Comparison of ENCODE assay signal across 16 cellular contexts in the genomic region with DNA sequence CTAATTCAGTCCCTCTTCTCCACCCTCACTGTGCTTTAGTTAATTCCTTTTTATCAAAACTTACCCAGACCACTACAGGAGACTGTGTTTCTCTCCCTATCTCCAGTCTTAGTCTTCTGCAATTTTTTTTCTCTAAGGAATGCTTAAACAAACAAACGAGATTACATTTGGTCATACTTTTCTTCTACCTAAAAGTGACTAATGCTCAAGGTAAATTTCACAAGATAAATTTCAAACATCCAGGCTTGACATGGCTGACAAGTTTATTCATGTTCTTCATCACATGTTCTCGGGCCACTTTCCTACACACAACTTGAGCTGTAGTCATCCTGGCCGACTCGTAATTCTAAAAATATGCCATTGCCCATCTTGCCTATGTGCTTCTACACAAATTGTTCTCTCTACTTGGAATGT. TPM values are rescaled to one million over a fixed set of nuclear protein-coding genes. Genes with fewer than 3 reads are reported as not detected.
DNase-seq lines count a peak whose midpoint lies in the region; ATAC-seq, FAIRE-seq and TF ChIP-seq lines count a peak whose summit lies in the region.
"Had no signal": no experiment of that assay in that cellular context is flagged by ENCODE, and none has a peak within 500 bp of the region (broad histone marks: within the 10 kb centered on the region; RNA-seq: fewer than 3 reads in every experiment).

No MANE protein-coding gene starts in this region.

- in situ Hi-C loops in K562 (cut with MboI): no loop called here

- H3K4me2 ChIP-seq in K562 (ENCODE audit: insufficient read depth, low read length): no peak overlapping the region

- H3K9me3 Mint-ChIP-seq in naive thymus-derived CD8-positive, alpha-beta T cell: no peaks in the 10 kb centered on the region
- H3K9me3 Mint-ChIP-seq: activated CD8-positive, alpha-beta T cell treated with anti-CD3 and anti-CD28 coated beads for 36 hours had no signal

- FAIRE-seq in K562 (lab: Jason Lieb, UNC): no peak

- no peak overlapping the region for H3K9ac ChIP-seq in K562 (ENCODE audit: insufficient read depth in 1 of 2, low read depth in 2 of 2, low read length in 2 of 2)

- H4K20me1 ChIP-seq in K562 (replicated peaks; ENCODE audit: control insufficient read depth, insufficient read depth, low read length): no peaks in the 10 kb centered on the region

- peaks cover 0 to 16% of the 10 kb centered on the region in 2 experiments; a peak in 3 of 5 replicates for H3K4me1 ChIP-seq in K562 (replicated peaks in 1 of 2; ENCODE audit: control insufficient read depth in 2 of 2, insufficient read depth in 2 of 2, low read length in 2 of 2)
- no peaks in the 10 kb centered on the region for H3K4me1 ChIP-seq in thymus (ENCODE audit: control insufficient read depth, insufficient read depth, low read length)
- H3K4me1 ChIP-seq: HAP-1, testis had no signal

- no peak for TF ChIP-seq EP300 in K562 (IDR thresholded peaks at IDR 0.05; ENCODE audit: low read length)

- no peaks in the 10 kb centered on the region for H3K36me3 ChIP-seq in K562 (ENCODE audit: control insufficient read depth, insufficient read depth, low read length)
- H3K36me3 ChIP-seq in thymus (ENCODE audit: control insufficient read depth, insufficient read depth): no peaks in the 10 kb centered on the region
- H3K36me3 ChIP-seq: HAP-1 had no signal

- H3K4me3 ChIP-seq in K562 (no peak overlapping the region), thymus (ENCODE audit: low read length) (no peak overlapping the region)
- H3K4me3 ChIP-seq: dorsolateral prefrontal cortex, HAP-1, SK-N-MC, testis had no signal

- peak overlapping the region; percentile 68 for H2AFZ ChIP-seq in K562 (ENCODE audit: low read depth, low read length)

- ATAC-seq in K562: no peak
- no peak for ATAC-seq in naive thymus-derived CD8-positive, alpha-beta T cell
- ATAC-seq: activated CD8-positive, alpha-beta T cell treated with anti-CD3 and anti-CD28 coated beads for 36 hours had no signal

- no peak overlapping the region for H3K27ac ChIP-seq in K562 (ENCODE audit: extremely low read depth, low read depth, low read length)
- H3K27ac ChIP-seq in thymus (ENCODE audit: low read depth): peak overlapping the region; percentile 70
- H3K27ac ChIP-seq: dorsolateral prefrontal cortex, SK-N-MC, testis had no signal

- POLR2A ChIA-PET in K562 (lab: Yijun Ruan, JAX): interaction anchor here (0.6 kb wide), 1 partner anchor 10 kb away, joined by 3 read pairs; no protein-coding TSS in a partner anchor
- POLR2A ChIA-PET in naive thymus-derived CD8-positive, alpha-beta T cell (lab: Charles Lee): no interaction called here

- TF ChIP-seq POLR2A in K562 (conservative IDR thresholded peaks at IDR 0.05): no peak

- DNase-seq in HT1080 (ENCODE audit: low read depth): peak; percentile 74
- no peak for DNase-seq in K562 (ENCODE audit: extremely low read depth in 1 of 4, low spot score in 3 of 4)
- peak; percentile 72 for DNase-seq in kidney glomerular epithelial cell (lab: John Stamatoyannopoulos, UW)
- no peak for DNase-seq in NCI-H1417 treated with DMSO at 0.1 percent for 48 hours (lab: John Stamatoyannopoulos, UW)
- no peak for DNase-seq in naive thymus-derived CD8-positive, alpha-beta T cell
- no peak for DNase-seq in NOMO-1 treated with DMSO at 0.1 percent for 48 hours (lab: John Stamatoyannopoulos, UW; ENCODE audit: unreplicated experiment)
- no peak for DNase-seq in NCI-H748 (lab: John Stamatoyannopoulos, UW; ENCODE audit: unreplicated experiment)
- DNase-seq: activated CD8-positive, alpha-beta T cell treated with anti-CD3 and anti-CD28 coated beads for 36 hours; C1 segment of cervical spinal cord; DND-41; dorsolateral prefrontal cortex; NK-92 treated with Interleukin-12 subunit alpha and Interleukin-12 subunit beta, amount 100 ng/mL, for 24 hours; testis had no signal

- intact Hi-C loops in K562 (cut with micrococcal nuclease): no loop called here

- no TSS peak for BruUV-seq in K562 (replicated peaks; lab: Mats Ljungman, UMichigan)

- no peak for TF ChIP-seq RAD21 in K562 (CRISPR knock-in tag; conservative IDR thresholded peaks at IDR 0.05 in 1 of 2, IDR thresholded peaks at IDR 0.05 in 1 of 2)

- H3K27me3 ChIP-seq in K562 (ENCODE audit: control insufficient read depth in 2 of 2, insufficient read depth in 2 of 2, low read length in 2 of 2): no peaks in the 10 kb centered on the region
- no peaks in the 10 kb centered on the region for H3K27me3 ChIP-seq in thymus (ENCODE audit: control insufficient read depth, insufficient read depth)
- H3K27me3 ChIP-seq: dorsolateral prefrontal cortex, testis had no signal

- no peaks in the 10 kb centered on the region for H3K9me3 ChIP-seq in K562 (replicated peaks; ENCODE audit: control insufficient read depth, insufficient read depth, low read depth, low read length)
- H3K9me3 ChIP-seq in thymus (ENCODE audit: control insufficient read depth): no peaks in the 10 kb centered on the region
- H3K9me3 ChIP-seq: HAP-1, testis had no signal

- H3K4me1 Mint-ChIP-seq in naive thymus-derived CD8-positive, alpha-beta T cell: peaks cover 3 to 13% (median 11%) of the 10 kb centered on the region in 4 donors

- H3K4me3 Mint-ChIP-seq in naive thymus-derived CD8-positive, alpha-beta T cell: no peak overlapping the region
- H3K4me3 Mint-ChIP-seq: activated CD8-positive, alpha-beta T cell treated with anti-CD3 and anti-CD28 coated beads for 36 hours had no signal

- TF ChIP-seq CTCF in K562 (IDR thresholded peaks at IDR 0.05 in 2 of 3, conservative IDR thresholded peaks at IDR 0.05 in 1 of 3; ENCODE audit: insufficient read depth in 2 of 3, low read depth in 1 of 3, low read length in 3 of 3): no peak

- no peaks in the 10 kb centered on the region for H3K9me1 ChIP-seq in K562 (ENCODE audit: control insufficient read depth, insufficient read depth, low read length)

- no peak overlapping the region for H3K27ac Mint-ChIP-seq in naive thymus-derived CD8-positive, alpha-beta T cell
- H3K27ac Mint-ChIP-seq: activated CD8-positive, alpha-beta T cell treated with anti-CD3 and anti-CD28 coated beads for 36 hours had no signal

- WGBS in K562 (ENCODE audit: insufficient coverage, low coverage, missing lambda C conversion rate): 26% methylated on average over 4 of the region's 4 CpGs
- WGBS in thymus: 92% methylated on average over 4 of the region's 4 CpGs

- CTCF ChIA-PET in K562 (lab: Yijun Ruan, JAX; ENCODE audit: low intra/inter-chr PET ratio): no interaction called here

- no peaks in the 10 kb centered on the region for H3K79me2 ChIP-seq in K562 (ENCODE audit: control insufficient read depth, insufficient read depth, low read length)

- peaks cover 0 to 7% (median 0%) of the 10 kb centered on the region in 3 donors for H3K36me3 Mint-ChIP-seq in naive thymus-derived CD8-positive, alpha-beta T cell

- H3K27me3 Mint-ChIP-seq in naive thymus-derived CD8-positive, alpha-beta T cell: peaks cover 3 to 14% (median 14%) of the 10 kb centered on the region in 5 donors

TF ChIP-seq in K562, 482 proteins besides CTCF, POLR2A, EP300 and RAD21 (continues in another document):
- TF ChIP-seq, protein P1, sequence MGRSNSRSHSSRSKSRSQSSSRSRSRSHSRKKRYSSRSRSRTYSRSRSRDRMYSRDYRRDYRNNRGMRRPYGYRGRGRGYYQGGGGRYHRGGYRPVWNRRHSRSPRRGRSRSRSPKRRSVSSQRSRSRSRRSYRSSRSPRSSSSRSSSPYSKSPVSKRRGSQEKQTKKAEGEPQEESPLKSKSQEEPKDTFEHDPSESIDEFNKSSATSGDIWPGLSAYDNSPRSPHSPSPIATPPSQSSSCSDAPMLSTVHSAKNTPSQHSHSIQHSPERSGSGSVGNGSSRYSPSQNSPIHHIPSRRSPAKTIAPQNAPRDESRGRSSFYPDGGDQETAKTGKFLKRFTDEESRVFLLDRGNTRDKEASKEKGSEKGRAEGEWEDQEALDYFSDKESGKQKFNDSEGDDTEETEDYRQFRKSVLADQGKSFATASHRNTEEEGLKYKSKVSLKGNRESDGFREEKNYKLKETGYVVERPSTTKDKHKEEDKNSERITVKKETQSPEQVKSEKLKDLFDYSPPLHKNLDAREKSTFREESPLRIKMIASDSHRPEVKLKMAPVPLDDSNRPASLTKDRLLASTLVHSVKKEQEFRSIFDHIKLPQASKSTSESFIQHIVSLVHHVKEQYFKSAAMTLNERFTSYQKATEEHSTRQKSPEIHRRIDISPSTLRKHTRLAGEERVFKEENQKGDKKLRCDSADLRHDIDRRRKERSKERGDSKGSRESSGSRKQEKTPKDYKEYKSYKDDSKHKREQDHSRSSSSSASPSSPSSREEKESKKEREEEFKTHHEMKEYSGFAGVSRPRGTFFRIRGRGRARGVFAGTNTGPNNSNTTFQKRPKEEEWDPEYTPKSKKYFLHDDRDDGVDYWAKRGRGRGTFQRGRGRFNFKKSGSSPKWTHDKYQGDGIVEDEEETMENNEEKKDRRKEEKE (IDR thresholded peaks at IDR 0.05; ENCODE audit: borderline replicate concordance in 1 of 2, control insufficient read depth in 1 of 2, low read depth in 2 of 2, low read length in 1 of 2): no peak
- TF ChIP-seq KAT8 (IDR thresholded peaks at IDR 0.05; ENCODE audit: low read depth) (no peak), ZBED1 (IDR thresholded peaks at IDR 0.05) (no peak)

RNA-seq across cellular contexts. Expression of a gene that starts 23.2 kb away (rescaled TPM):
- total RNA-seq in HT1080 (2014; rRNA removed; shearing (Covaris generic)): 119 and 138 TPM in 2 replicates
- 60.1 and 86.8 TPM in 2 replicates for polyA plus RNA-seq in HT1080 (2015; cell fraction: cytosol; rRNA removed)
- 165 and 175 TPM in 2 replicates for polyA plus RNA-seq in HT1080 (2015; cell fraction: nucleus; rRNA removed)
- total RNA-seq in K562 (2011; cell fraction: chromatin; rRNA removed; ENCODE audit: low replicate concordance): 104 and 200 TPM in 2 replicates
- 86.9 and 118 TPM in 2 replicates for total RNA-seq in K562 (2011; cell fraction: nucleolus; rRNA removed)
- 148 and 153 TPM in 2 replicates for total RNA-seq in K562 (2011; cell fraction: nucleoplasm; rRNA removed)
- 88.2 and 99.7 TPM in 2 replicates for total RNA-seq in K562 (2014; rRNA removed)
- 123 and 145 TPM in 2 replicates for total RNA-seq in K562 (2014; rRNA removed; fragmentation: Illumina TruSeq; extraction: Trizol)
- 102 and 108 TPM in 2 replicates for total RNA-seq in K562 (2015; rRNA removed; fragmentation: Illumina TruSeq; extraction: Trizol)
- 78.7 and 85.2 TPM in 2 replicates for total RNA-seq in K562 (2021)
- 96.7 and 115 TPM in 2 replicates for polyA plus RNA-seq in K562 (2011; rRNA removed)
- 44.3 and 75.1 TPM in 2 replicates for polyA plus RNA-seq in K562 (2011; cell fraction: cytosol; rRNA removed)
- 31.8 and 43.0 TPM in 2 replicates for polyA plus RNA-seq in K562 (2011; cell fraction: nucleus; rRNA removed)
- 72.6 and 74.2 TPM in 2 replicates for polyA plus RNA-seq in K562 (2012)
- 69.4 and 78.8 TPM in 2 replicates for polyA plus RNA-seq in K562 (2014; fragmentation: Illumina TruSeq; extraction: Trizol)
- 10 to 100 TPM; 21.3 to 28.0 TPM for polyA plus RNA-seq in K562 (2014; fragmentation: Nextera tagmentation; extraction: Ambion mirVana)
- 66.0 and 75.5 TPM in 2 replicates for polyA plus RNA-seq in K562 (2014; rRNA removed)
- polyA minus RNA-seq in K562 (2011; rRNA and poly(A)+ RNA removed): 184 and 219 TPM in 2 replicates
- polyA minus RNA-seq in K562 (2011; cell fraction: cytosol; rRNA and poly(A)+ RNA removed): 52.7 and 79.6 TPM in 2 replicates
- 44.4 and 83.9 TPM in 2 replicates for polyA minus RNA-seq in K562 (2011; cell fraction: nucleus; rRNA and poly(A)+ RNA removed)
- polyA plus RNA-seq in thymus: 32.9 TPM
- total RNA-seq in naive thymus-derived CD8-positive, alpha-beta T cell: 10 to 100 TPM; 37.8 to 43.1 TPM
- polyA plus RNA-seq in naive thymus-derived CD8-positive, alpha-beta T cell: 10 to 100 TPM; 27.8 to 32.5 (median 31.2) TPM

Comparison
In these comparisons a context has a peak if more than half of its experiments do, and no peak if none do; other contexts are left out.
1. DNase-seq: peak in HT1080 (single experiment) and kidney glomerular epithelial cell (single experiment); none in K562 (0 of 4), NCI-H1417 treated with DMSO at 0.1 percent for 48 hours (single experiment), naive thymus-derived CD8-positive, alpha-beta T cell (0 of 10), NOMO-1 treated with DMSO at 0.1 percent for 48 hours (single experiment) and NCI-H748 (single experiment).